15 cellular contexts compared by ENCODE assay signal in the genomic region with DNA sequence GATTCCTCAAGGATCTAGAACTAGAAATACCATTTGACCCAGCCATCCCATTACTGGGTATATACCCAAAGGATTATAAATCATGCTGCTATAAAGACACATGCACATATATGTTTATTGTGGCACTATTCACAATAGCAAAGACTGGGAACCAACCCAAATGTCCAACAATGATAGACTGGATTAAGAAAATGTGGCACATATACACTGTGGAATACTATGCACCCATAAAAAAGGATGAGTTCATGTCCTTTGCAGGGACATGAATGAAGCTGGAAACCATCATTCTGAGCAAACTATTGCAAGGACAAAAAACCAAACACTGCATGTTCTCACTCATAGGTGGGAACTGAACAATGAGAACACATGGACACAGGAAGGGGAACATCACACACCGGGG. TPM values are rescaled to one million over a fixed set of nuclear protein-coding genes. Genes with fewer than 3 reads are reported as not detected.
DNase-seq lines count a peak whose midpoint lies in the region; ATAC-seq, FAIRE-seq and TF ChIP-seq lines count a peak whose summit lies in the region.
"Not testable (repeated sequence)": the region's sequence is repeated elsewhere in the genome, so short reads cannot be mapped to it uniquely, and the experiment has no call there.
"Had no signal": no experiment of that assay in that cellular context is flagged by ENCODE, and none has a peak within 500 bp of the region (broad histone marks: within the 10 kb centered on the region; RNA-seq: fewer than 3 reads in every experiment).

No MANE protein-coding gene starts in this region.

- H3K9me3 ChIP-seq in HEK293 (ENCODE audit: control insufficient read depth, insufficient read depth, low read depth, low read length); K562 (replicated peaks; ENCODE audit: control insufficient read depth, insufficient read depth, low read depth, low read length): not testable (repeated sequence)

- H3K9me1 ChIP-seq in K562 (ENCODE audit: control insufficient read depth, insufficient read depth, low read length): not testable (repeated sequence)

- H2AFZ ChIP-seq in K562 (ENCODE audit: low read depth, low read length): not testable (repeated sequence)

- TF ChIP-seq EP300 in K562 (IDR thresholded peaks at IDR 0.05; ENCODE audit: low read length): not testable (repeated sequence)

- not testable (repeated sequence) for TF ChIP-seq POLR2A in K562 (conservative IDR thresholded peaks at IDR 0.05)

- not testable (repeated sequence) for H3K36me3 ChIP-seq in HEK293 (ENCODE audit: control insufficient read depth in 2 of 2, insufficient read depth in 1 of 2, low read length in 2 of 2); K562 (ENCODE audit: control insufficient read depth, insufficient read depth, low read length)

- ATAC-seq in K562: not testable (repeated sequence)

- not testable (repeated sequence) for TF ChIP-seq RAD21 in K562 (CRISPR knock-in tag; conservative IDR thresholded peaks at IDR 0.05 in 1 of 2, IDR thresholded peaks at IDR 0.05 in 1 of 2)

- not testable (repeated sequence) for H3K27ac ChIP-seq in HEK293 (ENCODE audit: extremely low read depth, low read depth, low read length); K562 (ENCODE audit: extremely low read depth, low read depth, low read length)

- intact Hi-C loops in K562 (cut with micrococcal nuclease): not testable (repeated sequence)

- H3K79me2 ChIP-seq in K562 (ENCODE audit: control insufficient read depth, insufficient read depth, low read length): not testable (repeated sequence)

- H3K27me3 ChIP-seq in K562 (ENCODE audit: control insufficient read depth in 2 of 2, insufficient read depth in 2 of 2, low read length in 2 of 2): not testable (repeated sequence)

- TF ChIP-seq CTCF in HEK293 (tag by site-specific recombination; IDR thresholded peaks at IDR 0.05); K562 (IDR thresholded peaks at IDR 0.05 in 2 of 3, conservative IDR thresholded peaks at IDR 0.05 in 1 of 3; ENCODE audit: insufficient read depth in 2 of 3, low read depth in 1 of 3, low read length in 3 of 3): not testable (repeated sequence)

- H3K4me2 ChIP-seq in K562 (ENCODE audit: insufficient read depth, low read length): not testable (repeated sequence)

- not testable (repeated sequence) for H4K20me1 ChIP-seq in K562 (replicated peaks; ENCODE audit: control insufficient read depth, insufficient read depth, low read length)

- H3K4me1 ChIP-seq in HEK293 (ENCODE audit: control insufficient read depth, insufficient read depth, low read length); K562 (replicated peaks in 1 of 2; ENCODE audit: control insufficient read depth in 2 of 2, insufficient read depth in 2 of 2, low read length in 2 of 2): not testable (repeated sequence)

- not testable (repeated sequence) for DNase-seq in K562 (ENCODE audit: extremely low read depth in 1 of 4, low spot score in 3 of 4)

- H3K9ac ChIP-seq in K562 (ENCODE audit: insufficient read depth in 1 of 2, low read depth in 2 of 2, low read length in 2 of 2): not testable (repeated sequence)

- H3K4me3 ChIP-seq in HEK293 (ENCODE audit: low read depth, low read length); K562: not testable (repeated sequence)

- POLR2A ChIA-PET in HEK293 (lab: Yijun Ruan, JAX); K562 (lab: Yijun Ruan, JAX): not testable (repeated sequence)

- FAIRE-seq in K562 (lab: Jason Lieb, UNC): not testable (repeated sequence)

- WGBS in K562 (ENCODE audit: insufficient coverage, low coverage, missing lambda C conversion rate): no CpG with 5 or more reads among the region's 1 CpG

- not testable (repeated sequence) for BruUV-seq in K562 (replicated peaks; lab: Mats Ljungman, UMichigan)

- in situ Hi-C loops in K562 (cut with MboI): not testable (repeated sequence)

- CTCF ChIA-PET in HEK293 (lab: Yijun Ruan, JAX); K562 (lab: Yijun Ruan, JAX; ENCODE audit: low intra/inter-chr PET ratio): not testable (repeated sequence)

TF ChIP-seq in HEK293, 187 proteins besides CTCF, POLR2A, EP300 and RAD21:
- peak; percentile 74 for TF ChIP-seq ZNF146 (tag by site-specific recombination; IDR thresholded peaks at IDR 0.05)

TF ChIP-seq in K562, 482 proteins besides CTCF, POLR2A, EP300 and RAD21:
- TF ChIP-seq ZNF146 (CRISPR knock-in tag; IDR thresholded peaks at IDR 0.05; ENCODE audit: unreplicated experiment) (peak; percentile 83), KDM1A (IDR thresholded peaks at IDR 0.05) (peak in 1 of 2 experiments; percentile 65; a peak in 2 of 4 replicates), HDAC2 (IDR thresholded peaks at IDR 0.05) (0 out of 2 replicates have a peak, but pooled peaks have one; percentile 35), BCOR (IDR thresholded peaks at IDR 0.05) (peak; percentile 80)
- TF ChIP-seq, protein P1, sequence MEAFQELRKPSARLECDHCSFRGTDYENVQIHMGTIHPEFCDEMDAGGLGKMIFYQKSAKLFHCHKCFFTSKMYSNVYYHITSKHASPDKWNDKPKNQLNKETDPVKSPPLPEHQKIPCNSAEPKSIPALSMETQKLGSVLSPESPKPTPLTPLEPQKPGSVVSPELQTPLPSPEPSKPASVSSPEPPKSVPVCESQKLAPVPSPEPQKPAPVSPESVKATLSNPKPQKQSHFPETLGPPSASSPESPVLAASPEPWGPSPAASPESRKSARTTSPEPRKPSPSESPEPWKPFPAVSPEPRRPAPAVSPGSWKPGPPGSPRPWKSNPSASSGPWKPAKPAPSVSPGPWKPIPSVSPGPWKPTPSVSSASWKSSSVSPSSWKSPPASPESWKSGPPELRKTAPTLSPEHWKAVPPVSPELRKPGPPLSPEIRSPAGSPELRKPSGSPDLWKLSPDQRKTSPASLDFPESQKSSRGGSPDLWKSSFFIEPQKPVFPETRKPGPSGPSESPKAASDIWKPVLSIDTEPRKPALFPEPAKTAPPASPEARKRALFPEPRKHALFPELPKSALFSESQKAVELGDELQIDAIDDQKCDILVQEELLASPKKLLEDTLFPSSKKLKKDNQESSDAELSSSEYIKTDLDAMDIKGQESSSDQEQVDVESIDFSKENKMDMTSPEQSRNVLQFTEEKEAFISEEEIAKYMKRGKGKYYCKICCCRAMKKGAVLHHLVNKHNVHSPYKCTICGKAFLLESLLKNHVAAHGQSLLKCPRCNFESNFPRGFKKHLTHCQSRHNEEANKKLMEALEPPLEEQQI (IDR thresholded peaks at IDR 0.05): 0 out of 2 replicates have a peak, but pooled peaks have one; percentile 14

RNA-seq across cellular contexts. Expression of a gene that starts 36.1 kb away (rescaled TPM):
- 24.4 and 39.4 TPM in 2 replicates for total RNA-seq in K562 (2011; cell fraction: chromatin; rRNA removed; ENCODE audit: low replicate concordance)
- total RNA-seq in K562 (2011; cell fraction: nucleolus; rRNA removed): 18.3 and 27.1 TPM in 2 replicates
- 29.8 and 32.1 TPM in 2 replicates for total RNA-seq in K562 (2011; cell fraction: nucleoplasm; rRNA removed)
- total RNA-seq in K562 (2014; rRNA removed) (5.9 and 7.4 TPM in 2 replicates), K562 (2014; rRNA removed; fragmentation: Illumina TruSeq; extraction: Trizol) (7.1 and 8.1 TPM in 2 replicates), K562 (2015; rRNA removed; fragmentation: Illumina TruSeq; extraction: Trizol) (3.5 and 3.9 TPM in 2 replicates), K562 (2021) (8.8 and 9.4 TPM in 2 replicates)
- polyA plus RNA-seq in K562 (2011; rRNA removed) (8.9 and 11.3 TPM in 2 replicates), K562 (2014; fragmentation: Illumina TruSeq; extraction: Trizol) (8.0 and 8.4 TPM in 2 replicates), K562 (2014; fragmentation: Nextera tagmentation; extraction: Ambion mirVana) (1 to 10 TPM; 2.6 to 3.8 TPM), K562 (2014; rRNA removed) (9.5 and 10.5 TPM in 2 replicates)
- polyA plus RNA-seq in K562 (2011; cell fraction: cytosol; rRNA removed): 4.9 and 8.9 TPM in 2 replicates
- polyA plus RNA-seq in K562 (2011; cell fraction: nucleus; rRNA removed): 18.4 and 35.5 TPM in 2 replicates
- polyA plus RNA-seq in K562 (2012): 3.2 and 5.9 TPM in 2 replicates
- polyA minus RNA-seq in K562 (2011; rRNA and poly(A)+ RNA removed): 6.9 and 7.9 TPM in 2 replicates
- 3.4 and 5.9 TPM in 2 replicates for polyA minus RNA-seq in K562 (2011; cell fraction: cytosol; rRNA and poly(A)+ RNA removed)
- polyA minus RNA-seq in K562 (2011; cell fraction: nucleus; rRNA and poly(A)+ RNA removed): 6.9 and 9.4 TPM in 2 replicates
- total RNA-seq: A172; A673; B cell; Calu3; CD4-positive, alpha-beta memory T cell; CD4-positive, alpha-beta T cell; CD4-positive, CD25-positive, alpha-beta regulatory T cell; CD8-positive, alpha-beta memory T cell; CD8-positive, alpha-beta T cell; Daoy had no signal
- polyA plus RNA-seq: AG04450; BJ; CD14-positive monocyte; CD4-positive, alpha-beta memory T cell; CD4-positive, CD25-positive, alpha-beta regulatory T cell; CD8-positive, alpha-beta memory T cell had no signal
